3 cellular contexts compared by ENCODE assay signal in the genomic region with DNA sequence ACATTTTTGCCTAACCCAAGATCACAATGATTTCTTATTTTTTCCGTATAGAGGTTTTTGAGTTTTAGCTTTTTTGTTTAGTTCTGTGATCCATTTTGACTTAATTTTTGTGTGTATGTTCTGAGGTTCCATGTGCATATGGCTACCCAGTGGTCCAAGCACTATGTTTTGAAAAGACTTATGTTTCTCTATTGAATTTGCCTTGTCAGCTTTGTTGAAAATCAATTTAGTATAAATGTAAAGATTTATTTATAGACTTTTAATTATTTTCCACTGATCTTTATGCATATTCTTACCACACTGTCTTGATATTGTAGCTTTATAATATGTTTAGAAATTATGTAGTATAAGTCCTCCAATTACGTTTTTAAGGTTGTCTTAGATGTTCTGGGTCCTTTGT.
TF ChIP-seq lines count a peak whose summit lies in the region.

No MANE protein-coding gene starts in this region.

TF ChIP-seq in HepG2, 621 proteins besides CTCF, POLR2A, EP300 and RAD21:
- TF ChIP-seq, protein P1, sequence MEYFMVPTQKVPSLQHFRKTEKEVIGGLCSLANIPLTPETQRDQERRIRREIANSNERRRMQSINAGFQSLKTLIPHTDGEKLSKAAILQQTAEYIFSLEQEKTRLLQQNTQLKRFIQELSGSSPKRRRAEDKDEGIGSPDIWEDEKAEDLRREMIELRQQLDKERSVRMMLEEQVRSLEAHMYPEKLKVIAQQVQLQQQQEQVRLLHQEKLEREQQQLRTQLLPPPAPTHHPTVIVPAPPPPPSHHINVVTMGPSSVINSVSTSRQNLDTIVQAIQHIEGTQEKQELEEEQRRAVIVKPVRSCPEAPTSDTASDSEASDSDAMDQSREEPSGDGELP (IDR thresholded peaks at IDR 0.05; ENCODE audit: borderline replicate concordance, low read depth) = no peak
- TF ChIP-seq RARA (CRISPR knock-in tag; IDR thresholded peaks at IDR 0.05) = no peak
- TF ChIP-seq KDM5A (IDR thresholded peaks at IDR 0.05; ENCODE audit: borderline replicate concordance, low read length) = no peak
- peak; percentile 60; the same call in 1 of the 2 replicates for TF ChIP-seq MAFF (IDR thresholded peaks at IDR 0.05; ENCODE audit: low read depth, low read length)
- TF ChIP-seq MAFK (conservative IDR thresholded peaks at IDR 0.05 in 1 of 2, IDR thresholded peaks at IDR 0.05 in 1 of 2; ENCODE audit: low read length in 2 of 2) = peak; percentile 68 to 86

TF ChIP-seq in IMR-90, 13 proteins besides CTCF, POLR2A, EP300 and RAD21:
- TF ChIP-seq MAFK (IDR thresholded peaks at IDR 0.05; ENCODE audit: low read depth, low read length) (peak; percentile 53), RCOR1 (IDR thresholded peaks at IDR 0.05; ENCODE audit: insufficient replicate concordance, low read length) (no peak), MAZ (IDR thresholded peaks at IDR 0.05; ENCODE audit: borderline replicate concordance, low read depth, low read length) (no peak), CHD1 (IDR thresholded peaks at IDR 0.05; ENCODE audit: low read depth, low read length) (no peak)

TF ChIP-seq in K562, 482 proteins besides CTCF, POLR2A, EP300 and RAD21:
- no peak for TF ChIP-seq STAG1 (CRISPR knock-in tag; IDR thresholded peaks at IDR 0.05; ENCODE audit: borderline replicate concordance)
- peak; percentile 27; the same call in 1 of the 2 replicates for TF ChIP-seq MAFF (IDR thresholded peaks at IDR 0.05; ENCODE audit: low read length)
- TF ChIP-seq CBX3 (IDR thresholded peaks at IDR 0.05; ENCODE audit: borderline replicate concordance in 1 of 2, low read length in 2 of 2) = no peak
- no peak for TF ChIP-seq ZNF121 (CRISPR knock-in tag; conservative IDR thresholded peaks at IDR 0.05)
- TF ChIP-seq ZNF316 (IDR thresholded peaks at IDR 0.05) = peak; percentile 84
- no peak for TF ChIP-seq ZNF707 (CRISPR knock-in tag; conservative IDR thresholded peaks at IDR 0.05)
- TF ChIP-seq, protein P2, sequence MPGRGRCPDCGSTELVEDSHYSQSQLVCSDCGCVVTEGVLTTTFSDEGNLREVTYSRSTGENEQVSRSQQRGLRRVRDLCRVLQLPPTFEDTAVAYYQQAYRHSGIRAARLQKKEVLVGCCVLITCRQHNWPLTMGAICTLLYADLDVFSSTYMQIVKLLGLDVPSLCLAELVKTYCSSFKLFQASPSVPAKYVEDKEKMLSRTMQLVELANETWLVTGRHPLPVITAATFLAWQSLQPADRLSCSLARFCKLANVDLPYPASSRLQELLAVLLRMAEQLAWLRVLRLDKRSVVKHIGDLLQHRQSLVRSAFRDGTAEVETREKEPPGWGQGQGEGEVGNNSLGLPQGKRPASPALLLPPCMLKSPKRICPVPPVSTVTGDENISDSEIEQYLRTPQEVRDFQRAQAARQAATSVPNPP (IDR thresholded peaks at IDR 0.05; ENCODE audit: borderline replicate concordance, insufficient read depth, insufficient read length) = no peak
- no peak for TF ChIP-seq KDM1A (IDR thresholded peaks at IDR 0.05)
- TF ChIP-seq JUN (IDR thresholded peaks at IDR 0.05; ENCODE audit: borderline replicate concordance, low read depth, low read length) = no peak
- TF ChIP-seq JUN (CRISPR knock-in tag; IDR thresholded peaks at IDR 0.05; ENCODE audit: borderline replicate concordance) = no peak
- TF ChIP-seq C11orf30 (IDR thresholded peaks at IDR 0.05; ENCODE audit: low read depth) = peak; percentile 53
- TF ChIP-seq BHLHE40 (IDR thresholded peaks at IDR 0.05; ENCODE audit: low read length) = no peak
- no peak for TF ChIP-seq TAF7 (tag; IDR thresholded peaks at IDR 0.05)
